Comparison of ENCODE assay signal across 38 cellular contexts in the genomic region with DNA sequence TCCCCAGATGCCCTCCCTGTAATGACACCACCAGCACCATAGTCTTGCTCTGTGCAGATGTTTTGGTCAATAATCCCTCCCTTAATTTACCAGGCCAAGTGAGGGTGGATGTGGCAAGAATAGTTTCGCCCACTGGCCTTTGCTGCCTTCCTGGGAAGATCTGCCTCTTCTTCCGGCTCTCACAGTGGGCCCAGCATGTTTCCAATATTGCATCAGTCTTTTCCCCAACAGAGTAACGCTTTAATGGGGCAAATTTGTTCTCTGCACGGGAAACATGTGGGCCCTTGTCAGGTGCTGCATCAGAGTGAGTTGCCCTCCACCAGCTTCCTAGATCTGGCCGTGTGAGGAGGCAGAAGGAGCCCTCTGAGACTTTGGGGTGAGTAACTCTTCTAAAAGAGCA. TPM values are rescaled to one million over a fixed set of nuclear protein-coding genes. Genes with fewer than 3 reads are reported as not detected.
A peak's percentile ranks its signal among the peaks of the same experiment; 100 is the strongest.
DNase-seq lines count a peak whose midpoint lies in the region; ATAC-seq, FAIRE-seq and TF ChIP-seq lines count a peak whose summit lies in the region.
"Had no signal": no experiment of that assay in that cellular context is flagged by ENCODE, and none has a peak within 500 bp of the region (broad histone marks: within the 10 kb centered on the region; RNA-seq: fewer than 3 reads in every experiment).

No MANE protein-coding gene starts in this region.

- H3K27me3 ChIP-seq in CD4-positive, alpha-beta T cell (ENCODE audit: control insufficient read depth, insufficient read depth, low read length) = peaks cover 44% of the 10 kb centered on the region
- H3K27me3 ChIP-seq in H9 (ENCODE audit: insufficient read depth, low read length) (peaks cover 55% of the 10 kb centered on the region), adipocyte (replicated peaks; ENCODE audit: control insufficient read depth, insufficient read depth, low read length) (peaks cover 4% of the 10 kb centered on the region)
- H3K27me3 ChIP-seq: ovary had no signal

- H3K56ac ChIP-seq in H9 (ENCODE audit: insufficient read length, low read depth, low read length) = no peak overlapping the region

- WGBS in H9 (ENCODE audit: extremely low coverage, insufficient read length, low lambda C conversion rate) = no CpG with 5 or more reads among the region's 5 CpGs

- no peak overlapping the region for H2AFZ ChIP-seq in H9 (ENCODE audit: low read length)

- H3K9me3 ChIP-seq in CD4-positive, alpha-beta T cell (ENCODE audit: control insufficient read depth, low read length) = no peaks in the 10 kb centered on the region
- H3K9me3 ChIP-seq in H9 (ENCODE audit: control insufficient read depth, low read depth, low read length) (no peaks in the 10 kb centered on the region), adipocyte (ENCODE audit: control insufficient read depth, low read length) (no peaks in the 10 kb centered on the region)
- H3K9me3 ChIP-seq: heart left ventricle, left ventricle myocardium inferior, ovary, suprapubic skin had no signal

- no peak for FAIRE-seq in frontal cortex (lab: Jason Lieb, UNC)
- FAIRE-seq: keratinocyte, TTC549 had no signal

- 0 out of 2 replicates have a peak, but pooled peaks cover 3% of the 10 kb centered on the region for H3K4me1 ChIP-seq in H9 (ENCODE audit: insufficient read depth, low read length)
- H3K4me1 ChIP-seq in adipocyte (ENCODE audit: control insufficient read depth, insufficient read depth, low read length) = peaks cover 19% of the 10 kb centered on the region
- H3K4me1 ChIP-seq: foreskin keratinocyte had no signal

- H3K23me2 ChIP-seq in H9 (ENCODE audit: insufficient read length, low read depth, low read length, poor library complexity, severe bottlenecking) = peaks cover 10% of the 10 kb centered on the region

- no peak overlapping the region for H2BK12ac ChIP-seq in H9 (ENCODE audit: insufficient read length, low read depth, low read length)

- no peak for ATAC-seq in CD4-positive, alpha-beta T cell (ENCODE audit: poor library complexity)
- no peak for ATAC-seq in naive thymus-derived CD8-positive, alpha-beta T cell
- ATAC-seq: activated naive CD8-positive, alpha-beta T cell treated with anti-CD3 and anti-CD28 coated beads, Interleukin-2, amount 50 U/mL, for 24 hours; effector memory CD8-positive, alpha-beta T cell; foreskin keratinocyte; heart left ventricle; stimulated activated naive B cell treated with anti-CD40 and anti-IgM and Interleukin-4, amounts not matched to agents 10 μg/mL and 1 μg/mL and 100 μg/mL, for 72 hours had no signal

- H3K9me3 Mint-ChIP-seq in CD4-positive, alpha-beta T cell = no peaks in the 10 kb centered on the region
- H3K9me3 Mint-ChIP-seq in H9 (no peaks in the 10 kb centered on the region), MCF 10A (ENCODE audit: unreplicated experiment) (no peaks in the 10 kb centered on the region)
- no peaks in the 10 kb centered on the region for H3K9me3 Mint-ChIP-seq in naive thymus-derived CD8-positive, alpha-beta T cell
- H3K9me3 Mint-ChIP-seq: activated naive CD8-positive, alpha-beta T cell treated with anti-CD3 and anti-CD28 coated beads, Interleukin-2, amount 50 U/mL, for 24 hours; effector memory CD8-positive, alpha-beta T cell; stimulated activated naive B cell treated with anti-CD40 and anti-IgM and Interleukin-4, amounts not matched to agents 10 μg/mL and 1 μg/mL and 100 μg/mL, for 72 hours had no signal

- peak overlapping the region; percentile 11 for H3K4me2 ChIP-seq in H9 (ENCODE audit: insufficient read depth, insufficient read length, low read length)

- H3K36me3 ChIP-seq in adipocyte (ENCODE audit: control insufficient read depth, insufficient read depth, low read length, severe bottlenecking) = no peaks in the 10 kb centered on the region
- H3K36me3 ChIP-seq: heart left ventricle, left ventricle myocardium inferior, ovary, suprapubic skin had no signal

- H3K4me3 Mint-ChIP-seq in CD4-positive, alpha-beta T cell = peak overlapping the region; percentile 17
- peak overlapping the region in 1 of 2 experiments; percentile 1; a peak in 2 of 5 replicates for H3K4me3 Mint-ChIP-seq in H9
- peak overlapping the region in 6 of 10 donors; percentile 23 to 77 (median 38) for H3K4me3 Mint-ChIP-seq in naive thymus-derived CD8-positive, alpha-beta T cell
- no peak overlapping the region for H3K4me3 Mint-ChIP-seq in MCF 10A (ENCODE audit: unreplicated experiment)

- H2BK20ac ChIP-seq in H9 (ENCODE audit: low read depth, low read length, poor library complexity, severe bottlenecking) = no peak overlapping the region

- no peak overlapping the region for H3K27ac ChIP-seq in CD4-positive, alpha-beta T cell (ENCODE audit: low read depth, low read length)
- H3K27ac ChIP-seq in H9 (ENCODE audit: insufficient read length, low read depth, low read length) = no peak overlapping the region
- H3K27ac ChIP-seq: foreskin keratinocyte, heart left ventricle, left ventricle myocardium inferior, ovary, suprapubic skin had no signal

- H3K4me3 ChIP-seq in adipocyte (ENCODE audit: low read length) = peak overlapping the region; percentile 80
- H3K4me3 ChIP-seq: ovary had no signal

- no peaks in the 10 kb centered on the region for H3K36me3 Mint-ChIP-seq in CD4-positive, alpha-beta T cell (ENCODE audit: low read depth)
- H3K36me3 Mint-ChIP-seq in H9 (ENCODE audit: insufficient read depth in 1 of 3, low read depth in 3 of 3) = no peaks in the 10 kb centered on the region
- no peaks in the 10 kb centered on the region for H3K36me3 Mint-ChIP-seq in naive thymus-derived CD8-positive, alpha-beta T cell
- H3K36me3 Mint-ChIP-seq in MCF 10A (ENCODE audit: insufficient read depth, unreplicated experiment) = no peaks in the 10 kb centered on the region

- no peak overlapping the region for H2BK120ac ChIP-seq in H9 (ENCODE audit: low read depth, low read length, poor library complexity, severe bottlenecking)

- peaks cover 90% of the 10 kb centered on the region for H3K27me3 Mint-ChIP-seq in CD4-positive, alpha-beta T cell
- H3K27me3 Mint-ChIP-seq in H9 (ENCODE audit: low read depth) (peaks cover 99% of the 10 kb centered on the region), MCF 10A (ENCODE audit: insufficient read depth, unreplicated experiment) (peaks cover 37% of the 10 kb centered on the region)
- peaks cover 31 to 91% (median 70%) of the 10 kb centered on the region in 5 donors for H3K27me3 Mint-ChIP-seq in naive thymus-derived CD8-positive, alpha-beta T cell

- intact Hi-C loops in CD4-positive, alpha-beta T cell (cut with DNase I, micrococcal nuclease) = no loop called here
- intact Hi-C loops in MCF 10A (cut with micrococcal nuclease) = no loop called here

- H3K79me2 ChIP-seq in H9 (ENCODE audit: insufficient read depth, low read length) = no peaks in the 10 kb centered on the region

- CTCF ChIA-PET in CD4-positive, alpha-beta T cell (lab: Charles Lee) = no interaction called here
- CTCF ChIA-PET in MCF 10A (lab: Yijun Ruan, JAX) = interaction anchor here (1.0 to 3.7 kb wide), 6 partner anchors 8 to 43 kb away, joined by 3 to 21 read pairs (median 6); no protein-coding TSS in a partner anchor

- H4K91ac ChIP-seq in H9 (ENCODE audit: insufficient read length, low read depth, low read length) = no peak overlapping the region

- H2AK5ac ChIP-seq in H9 (ENCODE audit: insufficient read length, low read length) = no peak overlapping the region

- H3K4me1 Mint-ChIP-seq in CD4-positive, alpha-beta T cell (ENCODE audit: low read depth) = peaks cover 6% of the 10 kb centered on the region
- peaks cover 13 to 34% of the 10 kb centered on the region in 2 experiments for H3K4me1 Mint-ChIP-seq in H9
- H3K4me1 Mint-ChIP-seq in naive thymus-derived CD8-positive, alpha-beta T cell = peaks cover 10 to 20% (median 18%) of the 10 kb centered on the region in 4 donors
- H3K4me1 Mint-ChIP-seq in MCF 10A (ENCODE audit: insufficient read depth, unreplicated experiment) = no peaks in the 10 kb centered on the region

- POLR2A ChIA-PET in CD4-positive, alpha-beta T cell (lab: Charles Lee) = no interaction called here
- POLR2A ChIA-PET in naive thymus-derived CD8-positive, alpha-beta T cell (lab: Charles Lee) = no interaction called here
- POLR2A ChIA-PET in MCF 10A (lab: Yijun Ruan, JAX) = no interaction called here

- no peak for TF ChIP-seq CTCF in CD4-positive, alpha-beta T cell (IDR thresholded peaks at IDR 0.05)
- TF ChIP-seq CTCF in H9 (conservative IDR thresholded peaks at IDR 0.05) = no peak
- no peak for TF ChIP-seq CTCF in MCF 10A (IDR thresholded peaks at IDR 0.05; ENCODE audit: unreplicated experiment)

- no peak overlapping the region for H3K4ac ChIP-seq in H9 (ENCODE audit: low read depth, low read length)

- H3K27ac Mint-ChIP-seq in CD4-positive, alpha-beta T cell = no peak overlapping the region
- H3K27ac Mint-ChIP-seq in H9 = no peak overlapping the region
- H3K27ac Mint-ChIP-seq in naive thymus-derived CD8-positive, alpha-beta T cell = no peak overlapping the region
- no peak overlapping the region for H3K27ac Mint-ChIP-seq in MCF 10A (ENCODE audit: low read depth, unreplicated experiment)
- H3K27ac Mint-ChIP-seq: activated naive CD8-positive, alpha-beta T cell treated with anti-CD3 and anti-CD28 coated beads, Interleukin-2, amount 50 U/mL, for 24 hours; CD14-positive monocyte; effector memory CD8-positive, alpha-beta T cell; stimulated activated naive B cell treated with anti-CD40 and anti-IgM and Interleukin-4, amounts not matched to agents 10 μg/mL and 1 μg/mL and 100 μg/mL, for 72 hours had no signal

- H3T11ph ChIP-seq in H9 (ENCODE audit: low read length) = no peak overlapping the region

- DNase-seq in CD4-positive, alpha-beta T cell = no peak
- no peak for DNase-seq in H9
- DNase-seq in adipocyte (ENCODE audit: low read depth) = peak; percentile 72
- DNase-seq in naive thymus-derived CD8-positive, alpha-beta T cell = no peak
- no peak for DNase-seq in frontal cortex (ENCODE audit: low spot score in 2 of 2)
- no peak for DNase-seq in stimulated activated CD4-positive, alpha-beta T cell treated with anti-CD3 and anti-CD28 coated beads, Interleukin-2, amount 100 ng/mL, for 48 hours
- no peak for DNase-seq in cerebellar nuclear complex (lab: John Stamatoyannopoulos, UW)
- no peak for DNase-seq in MCF 10A (ENCODE audit: unreplicated experiment)
- DNase-seq: activated CD4-positive, alpha-beta T cell treated with anti-CD3 and anti-CD28 coated beads, Interleukin-2, amount 50 U/mL, for 48 hours; activated CD8-positive, alpha-beta memory T cell treated with anti-CD3 and anti-CD28 coated beads, Interleukin-2, amount 50 U/mL, for 48 hours; activated gamma-delta T cell; activated naive CD8-positive, alpha-beta T cell treated with anti-CD3 and anti-CD28 coated beads, Interleukin-2, amount 50 U/mL, for 24 hours; caudate nucleus; cortex of kidney; DND-41; effector memory CD8-positive, alpha-beta T cell; erythroblast; foreskin keratinocyte; heart left ventricle; IMR-90; left ventricle myocardium inferior; NCI-H1092; NCI-H1694 treated with DMSO at 0.1 percent for 48 hours; NCI-H2171; ovary; RPMI8226; stimulated activated naive B cell treated with anti-CD40 and anti-IgM and Interleukin-4, amounts not matched to agents 10 μg/mL and 1 μg/mL and 100 μg/mL, for 72 hours had no signal

- H4K5ac ChIP-seq in H9 (ENCODE audit: insufficient read length, low read depth, low read length) = no peak overlapping the region

- H3K18ac ChIP-seq in H9 (ENCODE audit: insufficient read length, low read depth, low read length) = no peak overlapping the region

- no peak overlapping the region for H2BK15ac ChIP-seq in H9 (ENCODE audit: low read depth, low read length)

- BruUV-seq in MCF 10A (replicated peaks; lab: Mats Ljungman, UMichigan) = no TSS peak

- no peaks in the 10 kb centered on the region for H3K79me1 ChIP-seq in H9 (ENCODE audit: insufficient read depth, low read depth, low read length, poor library complexity, severe bottlenecking)

- no peaks in the 10 kb centered on the region for H4K20me1 ChIP-seq in H9 (ENCODE audit: control insufficient read depth, insufficient read depth, insufficient read length)

- H3K14ac ChIP-seq in H9 (ENCODE audit: insufficient read depth, low read length) = no peak overlapping the region

- H3K9ac ChIP-seq in H9 (ENCODE audit: extremely low read depth, insufficient read length, low read length) = no peak overlapping the region
- no peak overlapping the region for H3K9ac ChIP-seq in adipocyte (ENCODE audit: low read length)

- H4K8ac ChIP-seq in H9 (replicated peaks; ENCODE audit: insufficient read length, low read depth, low read length) = no peak overlapping the region

- H2BK5ac ChIP-seq in H9 (ENCODE audit: insufficient read length, low read length) = no peak overlapping the region

- H3K23ac ChIP-seq in H9 (ENCODE audit: insufficient read length, low read depth, low read length) = no peak overlapping the region

RNA-seq across cellular contexts. Expression of a gene that starts 12.0 kb away (rescaled TPM):
- not detected for total RNA-seq in CD4-positive, alpha-beta T cell
- total RNA-seq in H9 (2021) (not detected in 2 replicates), frontal cortex (0.41 TPM), MCF 10A (2022) (not detected in 2 replicates)
- not detected for total RNA-seq in naive thymus-derived CD8-positive, alpha-beta T cell
- polyA plus RNA-seq in naive thymus-derived CD8-positive, alpha-beta T cell = not detected
- total RNA-seq: foreskin keratinocyte; heart left ventricle; IMR-90; left ventricle myocardium inferior; mesenteric fat pad; myocyte; NCI-H460; SK-MEL-5; skeletal muscle tissue; T-helper 1 cell treated with Interleukin-12 subunit alpha and Interleukin-12 subunit beta and Interleukin-4 antibody, amounts not matched to agents 30 ng/mL and 1 ng/mL, for 36 hours had no signal
- polyA plus RNA-seq: CD14-positive monocyte, foreskin keratinocyte, heart left ventricle, IMR-90, keratinocyte had no signal

RNA-seq across cellular contexts. Expression of a gene that starts 29.8 kb away (rescaled TPM):
- not detected for total RNA-seq in CD4-positive, alpha-beta T cell
- total RNA-seq in H9 (2021) (not detected in 2 replicates), frontal cortex (0.41 TPM), MCF 10A (2022) (not detected in 2 replicates)
- not detected for total RNA-seq in naive thymus-derived CD8-positive, alpha-beta T cell
- not detected for polyA plus RNA-seq in naive thymus-derived CD8-positive, alpha-beta T cell
- total RNA-seq: foreskin keratinocyte; heart left ventricle; IMR-90; left ventricle myocardium inferior; mesenteric fat pad; myocyte; NCI-H460; ovary; SK-MEL-5; skeletal muscle tissue; T-helper 1 cell treated with Interleukin-12 subunit alpha and Interleukin-12 subunit beta and Interleukin-4 antibody, amounts not matched to agents 30 ng/mL and 1 ng/mL, for 36 hours; urinary bladder had no signal
- polyA plus RNA-seq: CD14-positive monocyte, foreskin keratinocyte, IMR-90, keratinocyte, urinary bladder had no signal

RNA-seq across cellular contexts. Expression of a gene that starts 48.1 kb away (rescaled TPM):
- total RNA-seq in CD4-positive, alpha-beta T cell = 10 to 100 TPM; 74.3 to 80.9 TPM
- total RNA-seq in H9 (2021) (38.9 and 43.6 TPM in 2 replicates), frontal cortex (98.2 TPM), MCF 10A (2022) (35.6 and 40.6 TPM in 2 replicates)
- 10 to 100 TPM; 75.7 to 86.5 TPM for total RNA-seq in naive thymus-derived CD8-positive, alpha-beta T cell
- polyA plus RNA-seq in naive thymus-derived CD8-positive, alpha-beta T cell = 10 to 100 TPM; 17.8 to 26.8 (median 18.7) TPM
